In the genomic region with DNA sequence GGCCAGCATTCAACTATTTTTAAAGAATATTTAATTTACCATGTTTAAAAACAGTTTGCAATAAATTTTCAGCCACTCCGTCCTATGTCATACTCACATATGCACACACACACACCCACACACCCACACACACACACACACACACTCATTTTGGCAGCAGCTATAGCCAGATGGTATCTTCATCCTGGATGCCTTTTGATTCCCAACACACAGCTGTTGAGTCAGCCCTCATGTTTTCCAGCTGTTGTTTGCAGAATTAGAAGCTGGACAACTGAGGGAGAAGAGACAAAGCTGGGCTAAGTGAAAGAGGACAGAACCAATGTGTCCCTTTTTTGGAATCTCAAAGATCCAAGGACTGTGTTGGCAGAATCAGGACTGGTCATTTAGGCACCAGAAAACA, we compare ENCODE assay signal across 13 cellular contexts.
DNase-seq lines count a peak whose midpoint lies in the region; ATAC-seq, FAIRE-seq and TF ChIP-seq lines count a peak whose summit lies in the region.
"Had no signal": no experiment of that assay in that cellular context is flagged by ENCODE, and none has a peak within 500 bp of the region (broad histone marks: within the 10 kb centered on the region; RNA-seq: fewer than 3 reads in every experiment).

No MANE protein-coding gene starts in this region.

- FAIRE-seq in pancreas (lab: Jason Lieb, UNC) = no peak
- FAIRE-seq: urothelium cell line had no signal

- H3K36me3 ChIP-seq in adipocyte (ENCODE audit: control insufficient read depth, insufficient read depth, low read length, severe bottlenecking) (no peaks in the 10 kb centered on the region), pancreas (no peaks in the 10 kb centered on the region)

- no peak overlapping the region for H3K4me3 ChIP-seq in adipocyte (ENCODE audit: low read length)
- H3K4me3 ChIP-seq in pancreas = no peak overlapping the region
- H3K4me3 ChIP-seq: PC-9 had no signal

- intact Hi-C loops in pancreas (cut with DNase I) = no loop called here

- no peaks in the 10 kb centered on the region for H3K9me3 ChIP-seq in adipocyte (ENCODE audit: control insufficient read depth, low read length)
- no peaks in the 10 kb centered on the region for H3K9me3 ChIP-seq in pancreas

- no peak overlapping the region for H3K9ac ChIP-seq in adipocyte (ENCODE audit: low read length)

- H3K27me3 ChIP-seq in adipocyte (replicated peaks; ENCODE audit: control insufficient read depth, insufficient read depth, low read length) (peaks cover 6% of the 10 kb centered on the region), pancreas (no peaks in the 10 kb centered on the region)

- WGBS in pancreas, 2 donors = 60 to 70% methylated on average over 1 of the region's 1 CpG

- DNase-seq in DMS 273 treated with DMSO at 0.1 percent for 48 hours (lab: John Stamatoyannopoulos, UW) (peak; percentile 86), adipocyte (ENCODE audit: low read depth) (peak; percentile 70), globus pallidus (ENCODE audit: low spot score) (peak; percentile 73), pancreas (no peak), SIG-M5 treated with dmso at 0.1 percent for 504 hours (lab: John Stamatoyannopoulos, UW; ENCODE audit: unreplicated experiment) (no peak), cerebellar nuclear complex (lab: John Stamatoyannopoulos, UW) (no peak)
- no peak for DNase-seq in activated CD4-positive, alpha-beta T cell treated with anti-CD3 and anti-CD28 coated beads for 48 hours
- DNase-seq: dermis blood vessel endothelial cell, NCI-H1105 treated with DMSO at 0.1 percent for 48 hours, PC-9 had no signal

- TF ChIP-seq CTCF in pancreas (IDR thresholded peaks at IDR 0.05) = no peak

- ATAC-seq in pancreas (peak in 3 of 4 donors; percentile 37 to 43 (median 38)), GM21526 (IDR thresholded peaks at IDR 0.05; ENCODE audit: low FRiP score, unreplicated experiment) (no peak)

- H3K4me1 ChIP-seq in adipocyte (ENCODE audit: control insufficient read depth, insufficient read depth, low read length) (peaks cover 26% of the 10 kb centered on the region), pancreas (no peaks in the 10 kb centered on the region)

- no peak overlapping the region for H3K27ac ChIP-seq in pancreas
- H3K27ac ChIP-seq: PC-9, VCaP had no signal

Comparison
In these comparisons a context has a peak if more than half of its experiments do, and no peak if none do; other contexts are left out.
1. DNase-seq: peak in DMS 273 treated with DMSO at 0.1 percent for 48 hours (single experiment), adipocyte (single experiment) and globus pallidus (single experiment); none in pancreas (0 of 6), activated CD4-positive, alpha-beta T cell treated with anti-CD3 and anti-CD28 coated beads for 48 hours (single experiment), SIG-M5 treated with dmso at 0.1 percent for 504 hours (single experiment) and cerebellar nuclear complex (0 of 2).